9 cellular contexts compared by ENCODE assay signal in genomic region chr19:37309834-37310575, GRCh38.
A peak's percentile ranks its signal among the peaks of the same experiment; 100 is the strongest.
DNase-seq lines count a peak whose midpoint lies in the region; ATAC-seq, FAIRE-seq and TF ChIP-seq lines count a peak whose summit lies in the region.
"Had no signal": no experiment of that assay in that cellular context is flagged by ENCODE, and none has a peak within 500 bp of the region (broad histone marks: within the 10 kb centered on the region; RNA-seq: fewer than 3 reads in every experiment).

No MANE protein-coding gene starts in this region.

- H4K20me1 ChIP-seq in SK-N-SH (ENCODE audit: insufficient read depth) = no peaks in the 10 kb centered on the region

- no peaks in the 10 kb centered on the region for H3K9me2 ChIP-seq in SK-N-SH

- DNase-seq in SK-N-SH = peak; percentile 32
- DNase-seq in RPMI8226 = peak; percentile 37
- DNase-seq in mesendoderm = peak; percentile 45
- no peak for DNase-seq in GM03348 (ENCODE audit: low spot score)
- no peak for DNase-seq in left ventricle myocardium superior
- DNase-seq in H54 (ENCODE audit: insufficient read length, low spot score) = no peak
- DNase-seq: activated T-cell treated with anti-CD3 and anti-CD28 coated beads, Interleukin-2, amount 50 U/mL, for 4 hours had no signal

- H3K4me1 ChIP-seq in SK-N-SH (ENCODE audit: control insufficient read depth in 1 of 2, insufficient read depth in 2 of 2, low read depth in 1 of 2, low read length in 1 of 2) (peaks cover 0 to 9% of the 10 kb centered on the region in 2 experiments; a peak in 2 of 4 replicates), mesendoderm (ENCODE audit: control insufficient read depth, low read depth, low read length) (no peaks in the 10 kb centered on the region)

- H3K9ac ChIP-seq in SK-N-SH (no peak overlapping the region), mesendoderm (ENCODE audit: low read length) (no peak overlapping the region)

- no peak overlapping the region for H3K4ac ChIP-seq in mesendoderm (ENCODE audit: low read depth, low read length)

- H3K36me3 ChIP-seq in SK-N-SH (replicated peaks in 1 of 2; ENCODE audit: control insufficient read depth in 1 of 2, insufficient read depth in 2 of 2, low read length in 1 of 2) = no peaks in the 10 kb centered on the region
- H3K36me3 ChIP-seq in mesendoderm (ENCODE audit: control insufficient read depth, insufficient read depth, low read length) = no peaks in the 10 kb centered on the region

- H3K56ac ChIP-seq in mesendoderm (ENCODE audit: low read length) = no peak overlapping the region

- no peaks in the 10 kb centered on the region for H3F3A ChIP-seq in SK-N-SH (replicated peaks; ENCODE audit: insufficient read depth)

- H3K4me3 ChIP-seq in SK-N-SH (ENCODE audit: low read depth in 2 of 2, low read length in 1 of 2) = no peak overlapping the region
- H3K4me3 ChIP-seq in mesendoderm (ENCODE audit: low read length) = no peak overlapping the region

- no peak overlapping the region for H2BK5ac ChIP-seq in mesendoderm (ENCODE audit: low read length)

- no peaks in the 10 kb centered on the region for H3K79me1 ChIP-seq in mesendoderm (ENCODE audit: low read length)

- H3K27ac ChIP-seq in SK-N-SH (ENCODE audit: low read depth in 2 of 2, low read length in 1 of 2) = no peak overlapping the region
- no peak overlapping the region for H3K27ac ChIP-seq in mesendoderm (ENCODE audit: low read depth, low read length)

- CTCF ChIA-PET in SK-N-SH (lab: Yijun Ruan, JAX) = interaction anchor here (1.3 kb wide), 1 partner anchor 20 kb away, joined by 3 read pairs; no protein-coding TSS in a partner anchor

- no peak overlapping the region for H2AK5ac ChIP-seq in mesendoderm (ENCODE audit: low read length)

- no peak overlapping the region for H3K23ac ChIP-seq in mesendoderm (ENCODE audit: low read length)

- no peak for FAIRE-seq in H54 (lab: Jason Lieb, UNC)

- H4K5ac ChIP-seq in mesendoderm (ENCODE audit: low read length) = no peak overlapping the region

- no peaks in the 10 kb centered on the region for H3K79me2 ChIP-seq in SK-N-SH (ENCODE audit: insufficient read depth)
- no peaks in the 10 kb centered on the region for H3K79me2 ChIP-seq in mesendoderm (ENCODE audit: control insufficient read depth, insufficient read depth, low read length)

- POLR2A ChIA-PET in SK-N-SH (lab: Yijun Ruan, JAX) = no interaction called here

- no peaks in the 10 kb centered on the region for H3K27me3 ChIP-seq in SK-N-SH (ENCODE audit: insufficient read depth)
- no peaks in the 10 kb centered on the region for H3K27me3 ChIP-seq in mesendoderm (ENCODE audit: insufficient read depth, low read length, poor library complexity)

- no peak overlapping the region for H2BK120ac ChIP-seq in mesendoderm (ENCODE audit: low read depth, low read length)

- TF ChIP-seq CTCF in SK-N-SH (IDR thresholded peaks at IDR 0.05) (no peak), GM12872 (IDR thresholded peaks at IDR 0.05; ENCODE audit: insufficient read depth, low read depth, low read length) (peak; percentile 46)

- intact Hi-C loops in left ventricle myocardium superior (cut with micrococcal nuclease) = no loop called here

- no peak overlapping the region for H3K4me2 ChIP-seq in SK-N-SH
- no peak overlapping the region for H3K4me2 ChIP-seq in mesendoderm (ENCODE audit: low read length)

- TF ChIP-seq POLR2A in H54 (IDR thresholded peaks at IDR 0.05; ENCODE audit: low read depth, low read length) = no peak

- TF ChIP-seq RAD21 in SK-N-SH (IDR thresholded peaks at IDR 0.05; ENCODE audit: low read length) = peak; percentile 37; the same call in 1 of the 2 replicates

- H2BK15ac ChIP-seq in mesendoderm (replicated peaks; ENCODE audit: low read depth) = no peak overlapping the region

- H3K9me3 ChIP-seq in SK-N-SH = no peaks in the 10 kb centered on the region

- H3K18ac ChIP-seq in mesendoderm (ENCODE audit: low read length) = no peak overlapping the region

- H2AFZ ChIP-seq in SK-N-SH (ENCODE audit: low read depth) = no peak overlapping the region

- 48% methylated on average over 7 of the region's 7 CpGs for WGBS in SK-N-SH (ENCODE audit: low lambda C conversion rate)
- no CpG with 5 or more reads among the region's 7 CpGs for WGBS in mesendoderm (ENCODE audit: extremely low coverage, insufficient coverage, low lambda C conversion rate)

- TF ChIP-seq EP300 in SK-N-SH (IDR thresholded peaks at IDR 0.05; ENCODE audit: borderline replicate concordance in 1 of 2, low read depth in 1 of 2, low read length in 1 of 2) = no peak

- no peak for ATAC-seq in SK-N-SH treated with all-trans-retinoic acid at 6 μM for 48 hours
- no peak for ATAC-seq in left ventricle myocardium superior
- ATAC-seq: activated T-cell treated with anti-CD3 and anti-CD28 coated beads, Interleukin-2, amount 50 U/mL, for 4 hours had no signal

- H4K8ac ChIP-seq in mesendoderm (ENCODE audit: low read depth, low read length) = no peak overlapping the region

TF ChIP-seq in SK-N-SH, 30 proteins besides CTCF, POLR2A, EP300 and RAD21:
- TF ChIP-seq SMC3 (IDR thresholded peaks at IDR 0.05; ENCODE audit: low read depth, low read length) (no peak), JUND (IDR thresholded peaks at IDR 0.05) (no peak)

TF ChIP-seq in SK-N-SH treated with all-trans-retinoic acid at 6 μM for 48 hours, 23 proteins besides CTCF, POLR2A, EP300 and RAD21:
- TF ChIP-seq SNAI2 (CRISPR knock-in tag; IDR thresholded peaks at IDR 0.05) = no peak
- no peak for TF ChIP-seq TSHZ2 (CRISPR knock-in tag; IDR thresholded peaks at IDR 0.05)
- no peak for TF ChIP-seq ARNTL (CRISPR knock-in tag; IDR thresholded peaks at IDR 0.05; ENCODE audit: borderline replicate concordance, low read depth)

Comparison
In these comparisons a context has a peak if more than half of its experiments do, and no peak if none do; other contexts are left out.
1. DNase-seq: peak in SK-N-SH (single experiment), RPMI8226 (single experiment) and mesendoderm (single experiment); none in GM03348 (single experiment), left ventricle myocardium superior (single experiment) and H54 (single experiment).